7 cellular contexts compared by ENCODE assay signal in the genomic region with DNA sequence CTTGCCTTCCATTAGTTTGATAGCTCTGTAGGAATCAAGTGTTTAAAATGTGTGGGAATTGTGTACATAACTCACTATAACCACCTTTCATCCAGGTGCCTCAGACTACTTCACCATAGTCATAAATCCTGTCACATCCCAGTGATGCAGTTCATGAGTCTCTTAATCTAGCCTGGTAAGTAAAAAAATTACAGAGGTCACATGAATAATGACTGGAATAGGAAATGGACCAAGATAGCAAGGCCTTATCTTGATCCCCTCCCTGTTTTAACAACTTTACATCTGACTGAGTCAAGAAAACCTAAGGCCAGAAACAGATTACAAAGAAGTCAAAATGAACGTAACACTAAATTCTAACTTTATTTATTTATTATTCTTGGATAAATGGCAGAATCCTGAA. TPM values are rescaled to one million over a fixed set of nuclear protein-coding genes. Genes with fewer than 3 reads are reported as not detected.
DNase-seq lines count a peak whose midpoint lies in the region; ATAC-seq and TF ChIP-seq lines count a peak whose summit lies in the region.

No MANE protein-coding gene starts in this region.

- intact Hi-C loops in CD14-positive monocyte (cut with micrococcal nuclease), result loop anchor here in 1 of 2 donors (5.0 kb wide), 1 partner anchor 51 kb away; a partner anchor contains a TSS
- intact Hi-C loops in esophagus muscularis mucosa (cut with DNase I), result loop anchor here (2.0 kb wide), 1 partner anchor 52 kb away; a partner anchor contains a TSS

- H3K79me2 ChIP-seq in H9 (ENCODE audit: insufficient read depth, low read length), result peaks cover 8% of the 10 kb centered on the region; the same call in 1 of the 2 replicates

- no peaks in the 10 kb centered on the region for H3K36me3 ChIP-seq in esophagus muscularis mucosa

- no peaks in the 10 kb centered on the region for H4K20me1 ChIP-seq in H9 (ENCODE audit: control insufficient read depth, insufficient read depth, insufficient read length)

- no peak overlapping the region for H4K5ac ChIP-seq in H9 (ENCODE audit: insufficient read length, low read depth, low read length)

- H3T11ph ChIP-seq in H9 (ENCODE audit: low read length), result no peak overlapping the region

- peaks cover 16% of the 10 kb centered on the region for H3K23me2 ChIP-seq in H9 (ENCODE audit: insufficient read length, low read depth, low read length, poor library complexity, severe bottlenecking)

- H2AFZ ChIP-seq in H9 (ENCODE audit: low read length), result no peak overlapping the region

- TF ChIP-seq EP300 in esophagus muscularis mucosa (IDR thresholded peaks at IDR 0.05), result no peak

- no peak overlapping the region for H3K23ac ChIP-seq in H9 (ENCODE audit: insufficient read length, low read depth, low read length)

- no peak overlapping the region for H3K4me3 ChIP-seq in esophagus muscularis mucosa

- no peak overlapping the region for H3K9ac ChIP-seq in H9 (ENCODE audit: extremely low read depth, insufficient read length, low read length)

- H3K56ac ChIP-seq in H9 (ENCODE audit: insufficient read length, low read depth, low read length), result no peak overlapping the region

- H2BK15ac ChIP-seq in H9 (ENCODE audit: low read depth, low read length), result no peak overlapping the region

- H3K4ac ChIP-seq in H9 (ENCODE audit: low read depth, low read length), result no peak overlapping the region

- H3K27ac ChIP-seq in H9 (ENCODE audit: insufficient read length, low read depth, low read length) (no peak overlapping the region), esophagus muscularis mucosa (replicated peaks in 1 of 4) (no peak overlapping the region)

- H3K9me3 Mint-ChIP-seq in CD14-positive monocyte (no peaks in the 10 kb centered on the region), H9 (0 out of 5 replicates have a peak, but pooled peaks cover 0 to 2% of the 10 kb centered on the region in 2 experiments), naive B cell (no peaks in the 10 kb centered on the region)
- no peaks in the 10 kb centered on the region for H3K9me3 Mint-ChIP-seq in activated naive CD8-positive, alpha-beta T cell treated with anti-CD3 and anti-CD28 coated beads for 36 hours

- ATAC-seq in naive B cell (ENCODE audit: low read depth in 2 of 2), result no peak
- ATAC-seq in GM21360 (IDR thresholded peaks at IDR 0.05; ENCODE audit: unreplicated experiment), result no peak

- no peak overlapping the region for H2BK5ac ChIP-seq in H9 (ENCODE audit: insufficient read length, low read length)

- H3K4me1 Mint-ChIP-seq in CD14-positive monocyte (peaks cover 62% of the 10 kb centered on the region), H9 (peaks cover 31 to 37% of the 10 kb centered on the region in 2 experiments), naive B cell (peaks cover 40 to 54% (median 43%) of the 10 kb centered on the region in 3 donors)
- peaks cover 38% of the 10 kb centered on the region for H3K4me1 Mint-ChIP-seq in activated naive CD8-positive, alpha-beta T cell treated with anti-CD3 and anti-CD28 coated beads for 36 hours

- H3K36me3 Mint-ChIP-seq in CD14-positive monocyte (no peaks in the 10 kb centered on the region), H9 (ENCODE audit: insufficient read depth in 1 of 3, low read depth in 3 of 3) (peaks cover 0 to 2% (median 0%) of the 10 kb centered on the region in 3 experiments; a peak in 1 of 7 replicates), naive B cell (peaks cover 0 to 10% of the 10 kb centered on the region in 2 donors)
- peaks cover 26% of the 10 kb centered on the region for H3K36me3 Mint-ChIP-seq in activated naive CD8-positive, alpha-beta T cell treated with anti-CD3 and anti-CD28 coated beads for 36 hours

- DNase-seq in CD14-positive monocyte (ENCODE audit: low spot score), result no peak
- DNase-seq in H9, result no peak
- no peak for DNase-seq in activated naive CD8-positive, alpha-beta T cell treated with anti-CD3 and anti-CD28 coated beads for 36 hours
- DNase-seq in naive B cell, result no peak
- no peak for DNase-seq in NCI-H187 (lab: John Stamatoyannopoulos, UW)
- DNase-seq in esophagus muscularis mucosa (ENCODE audit: extremely low spot score), result no peak

- H3K9me3 ChIP-seq in H9 (ENCODE audit: control insufficient read depth, low read depth, low read length), result no peaks in the 10 kb centered on the region
- no peaks in the 10 kb centered on the region for H3K9me3 ChIP-seq in esophagus muscularis mucosa

- no peaks in the 10 kb centered on the region for H3K79me1 ChIP-seq in H9 (ENCODE audit: insufficient read depth, low read depth, low read length, poor library complexity, severe bottlenecking)

- H3K27me3 ChIP-seq in H9 (ENCODE audit: insufficient read depth, low read length) (peaks cover 4% of the 10 kb centered on the region; the same call in 1 of the 2 replicates), esophagus muscularis mucosa (no peaks in the 10 kb centered on the region)

- H3K27me3 Mint-ChIP-seq in CD14-positive monocyte (ENCODE audit: low read depth in 3 of 3) (peaks cover 0 to 4% (median 2%) of the 10 kb centered on the region in 3 donors), H9 (ENCODE audit: low read depth) (peaks cover 23% of the 10 kb centered on the region), naive B cell (no peaks in the 10 kb centered on the region)
- H3K27me3 Mint-ChIP-seq in activated naive CD8-positive, alpha-beta T cell treated with anti-CD3 and anti-CD28 coated beads for 36 hours, result no peaks in the 10 kb centered on the region

- no peak overlapping the region for H3K4me2 ChIP-seq in H9 (ENCODE audit: insufficient read depth, insufficient read length, low read length)

- no peak overlapping the region for H4K8ac ChIP-seq in H9 (replicated peaks; ENCODE audit: insufficient read length, low read depth, low read length)

- no peak overlapping the region for H3K14ac ChIP-seq in H9 (ENCODE audit: insufficient read depth, low read length)

- H3K4me3 Mint-ChIP-seq in CD14-positive monocyte (no peak overlapping the region), H9 (peak overlapping the region; percentile 86 to 90; a peak in 1 of 5 replicates), naive B cell (peak overlapping the region in 6 of 8 donors; percentile 19 to 98 (median 92))
- peak overlapping the region; percentile 84 for H3K4me3 Mint-ChIP-seq in activated naive CD8-positive, alpha-beta T cell treated with anti-CD3 and anti-CD28 coated beads for 36 hours

- H2BK120ac ChIP-seq in H9 (ENCODE audit: low read depth, low read length, poor library complexity, severe bottlenecking), result no peak overlapping the region

- TF ChIP-seq CTCF in CD14-positive monocyte (IDR thresholded peaks at IDR 0.05) (no peak), H9 (conservative IDR thresholded peaks at IDR 0.05) (no peak), esophagus muscularis mucosa (IDR thresholded peaks at IDR 0.05) (no peak)

- no peak overlapping the region for H3K18ac ChIP-seq in H9 (ENCODE audit: insufficient read length, low read depth, low read length)

- H2BK20ac ChIP-seq in H9 (ENCODE audit: low read depth, low read length, poor library complexity, severe bottlenecking), result no peak overlapping the region

- no peak overlapping the region for H4K91ac ChIP-seq in H9 (ENCODE audit: insufficient read length, low read depth, low read length)

- no peak for TF ChIP-seq POLR2A in esophagus muscularis mucosa (IDR thresholded peaks at IDR 0.05; ENCODE audit: low read depth)

- H2BK12ac ChIP-seq in H9 (ENCODE audit: insufficient read length, low read depth, low read length), result no peak overlapping the region

- no peak overlapping the region for H2AK5ac ChIP-seq in H9 (ENCODE audit: insufficient read length, low read length)

- peak overlapping the region; percentile 16 to 96 (median 67) for H3K27ac Mint-ChIP-seq in CD14-positive monocyte
- H3K27ac Mint-ChIP-seq in H9, result no peak overlapping the region
- peak overlapping the region; percentile 95 for H3K27ac Mint-ChIP-seq in activated naive CD8-positive, alpha-beta T cell treated with anti-CD3 and anti-CD28 coated beads for 36 hours
- H3K27ac Mint-ChIP-seq in naive B cell, result peak overlapping the region in 4 of 6 donors; percentile 54 to 97 (median 94)

- WGBS in H9 (ENCODE audit: extremely low coverage, insufficient read length, low lambda C conversion rate), result no CpG with 5 or more reads among the region's 1 CpG
- 93% methylated on average over 1 of the region's 1 CpG for WGBS in esophagus muscularis mucosa

- H3K4me1 ChIP-seq in H9 (ENCODE audit: insufficient read depth, low read length) (peaks cover 7% of the 10 kb centered on the region; the same call in 1 of the 2 replicates), esophagus muscularis mucosa (peaks cover 18 to 25% (median 24%) of the 10 kb centered on the region in 4 donors)

RNA-seq across cellular contexts. Expression of a gene that starts 1.5 kb away (rescaled TPM):
- 10 to 100 TPM in 1 of 2 donors, 1 to 10 TPM in 1; 9.1 to 11.5 TPM for polyA plus RNA-seq in CD14-positive monocyte
- total RNA-seq in H9 (2021), result 59.1 and 61.4 TPM in 2 replicates
- total RNA-seq in activated naive CD8-positive, alpha-beta T cell treated with anti-CD3 and anti-CD28 coated beads for 36 hours, result 10 to 100 TPM; 80.3 to 88.5 TPM
- 10 to 100 TPM in 5 of 6 donors, 1 to 10 TPM in 1; 8.8 to 14.4 (median 10.4) TPM for polyA plus RNA-seq in naive B cell (ENCODE audit: low read depth in 6 of 6)
- total RNA-seq in esophagus muscularis mucosa, result 10 to 100 TPM; 50.5 to 84.1 (median 63.9) TPM

RNA-seq across cellular contexts. Expression of a gene that starts 52.2 kb away (rescaled TPM):
- 10 to 100 TPM; 22.7 to 31.5 TPM for polyA plus RNA-seq in CD14-positive monocyte
- 37.9 and 39.0 TPM in 2 replicates for total RNA-seq in H9 (2021)
- 10 to 100 TPM; 40.4 to 42.3 TPM for total RNA-seq in activated naive CD8-positive, alpha-beta T cell treated with anti-CD3 and anti-CD28 coated beads for 36 hours
- 10 to 100 TPM; 48.4 to 69.5 (median 61.2) TPM for polyA plus RNA-seq in naive B cell (ENCODE audit: low read depth in 6 of 6)
- 10 to 100 TPM; 17.5 to 22.8 (median 21.1) TPM for total RNA-seq in esophagus muscularis mucosa

Comparison
In these comparisons a context has a peak if more than half of its experiments do, and no peak if none do; other contexts are left out.
1. H3K27ac Mint-ChIP-seq: peak in CD14-positive monocyte (7 of 7), activated naive CD8-positive, alpha-beta T cell treated with anti-CD3 and anti-CD28 coated beads for 36 hours (single experiment) and naive B cell (4 of 6); none in H9 (0 of 3).
2. H3K4me3 Mint-ChIP-seq: peak in H9 (2 of 2), activated naive CD8-positive, alpha-beta T cell treated with anti-CD3 and anti-CD28 coated beads for 36 hours (single experiment) and naive B cell (6 of 8); none in CD14-positive monocyte (0 of 2).